In the genomic region with DNA sequence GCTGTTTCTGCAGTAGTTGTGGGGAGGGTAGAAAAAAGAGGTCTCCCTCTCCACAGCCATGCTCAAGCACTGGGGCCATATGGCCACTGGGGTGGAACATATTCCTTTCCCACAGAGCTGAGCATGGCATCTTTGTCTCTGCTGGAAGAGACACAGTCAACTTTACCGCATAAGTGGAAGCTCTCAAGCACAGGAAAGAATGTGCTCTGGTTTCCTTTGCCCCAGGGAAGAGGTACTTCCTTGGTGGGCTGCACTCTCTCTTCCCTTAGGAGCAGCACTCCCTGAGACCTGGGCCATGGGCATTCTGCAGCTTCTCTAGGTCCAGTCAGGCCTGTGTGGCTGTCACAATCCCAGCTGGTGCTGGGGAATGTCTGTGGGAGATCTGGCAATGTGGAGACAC, we compare ENCODE assay signal across 18 cellular contexts.
A peak's percentile ranks its signal among the peaks of the same experiment; 100 is the strongest.
DNase-seq lines count a peak whose midpoint lies in the region; ATAC-seq, FAIRE-seq and TF ChIP-seq lines count a peak whose summit lies in the region.
"Had no signal": no experiment of that assay in that cellular context is flagged by ENCODE, and none has a peak within 500 bp of the region (broad histone marks: within the 10 kb centered on the region; RNA-seq: fewer than 3 reads in every experiment).

No MANE protein-coding gene starts in this region.

- H3K9ac ChIP-seq in Loucy (ENCODE audit: low read depth, low read length, poor library complexity, severe bottlenecking) = no peak overlapping the region
- H3K9ac ChIP-seq: KMS-11 had no signal

- no peaks in the 10 kb centered on the region for H3K9me2 ChIP-seq in Loucy (replicated peaks; ENCODE audit: low read depth, low read length)

- H3K4me2 ChIP-seq in Loucy (ENCODE audit: low read depth, low read length, poor library complexity, severe bottlenecking) = no peak overlapping the region
- no peak overlapping the region for H3K4me2 ChIP-seq in osteoblast (ENCODE audit: insufficient read depth, low read length)
- H3K4me2 ChIP-seq: KMS-11 had no signal

- H3K27ac ChIP-seq in osteoblast (ENCODE audit: low read depth, low read length) = no peak overlapping the region
- H3K27ac ChIP-seq: KMS-11, SK-N-MC had no signal

- H3F3A ChIP-seq in Loucy (ENCODE audit: low read depth) = no peaks in the 10 kb centered on the region

- no peaks in the 10 kb centered on the region for H4K20me1 ChIP-seq in Loucy (ENCODE audit: insufficient read depth, low read length, poor library complexity, severe bottlenecking)
- H4K20me1 ChIP-seq in osteoblast (ENCODE audit: insufficient read depth, low read length) = no peaks in the 10 kb centered on the region

- no peaks in the 10 kb centered on the region; the same call in 1 of the 2 replicates for H3K9me3 ChIP-seq in Loucy (ENCODE audit: insufficient read depth, low read depth, low read length)
- no peaks in the 10 kb centered on the region for H3K9me3 ChIP-seq in osteoblast (ENCODE audit: low read depth, low read length)

- no peaks in the 10 kb centered on the region for H3K36me3 ChIP-seq in Loucy (ENCODE audit: insufficient read depth, low read length)
- H3K36me3 ChIP-seq in osteoblast (ENCODE audit: insufficient read depth, low read length) = no peaks in the 10 kb centered on the region

- H2AFZ ChIP-seq in Loucy (ENCODE audit: low read length) (0 out of 2 replicates have a peak overlapping the region, but pooled peaks have one; percentile 47), osteoblast (ENCODE audit: low read length) (peak overlapping the region; percentile 8)

- no peak for TF ChIP-seq CTCF in Loucy (conservative IDR thresholded peaks at IDR 0.05; ENCODE audit: low read length)
- no peak for TF ChIP-seq CTCF in osteoblast (IDR thresholded peaks at IDR 0.05; ENCODE audit: extremely low read depth, low read depth, low read length)

- H3K4me1 ChIP-seq in Loucy (ENCODE audit: insufficient read depth, low read length, poor library complexity, severe bottlenecking) (no peaks in the 10 kb centered on the region), osteoblast (ENCODE audit: insufficient read depth, low read length) (no peaks in the 10 kb centered on the region)

- DNase-seq in ELF-1 (ENCODE audit: low read depth, low spot score) (peak; percentile 18), left lobe of liver (ENCODE audit: low spot score) (peak; percentile 45), osteoblast (ENCODE audit: insufficient read length, low spot score, missing footprints) (no peak), GM12892 (ENCODE audit: insufficient read length) (no peak), dedifferentiated amniotic fluid mesenchymal stem cell (ENCODE audit: extremely low spot score) (no peak), OCI-M1 (lab: John Stamatoyannopoulos, UW) (no peak)
- DNase-seq: CD4-positive, CD25-positive, alpha-beta regulatory T cell; DMS79; NCI-H1694; NCI-H2081; NCI-H2171 treated with DMSO at 0.1 percent for 48 hours; NCI-H526; SHP77 treated with DMSO at 0.1 percent for 48 hours had no signal

- H3K4me3 ChIP-seq in Loucy (ENCODE audit: low read length, poor library complexity, severe bottlenecking) (no peak overlapping the region), osteoblast (ENCODE audit: insufficient read depth, low read length) (no peak overlapping the region)
- H3K4me3 ChIP-seq: SK-N-MC had no signal

- no peaks in the 10 kb centered on the region for H3K27me3 ChIP-seq in Loucy (ENCODE audit: insufficient read depth, low read length, poor library complexity, severe bottlenecking)
- no peaks in the 10 kb centered on the region for H3K27me3 ChIP-seq in osteoblast (ENCODE audit: insufficient read depth, low read length)

- no peak for FAIRE-seq in GM12892 (lab: Jason Lieb, UNC)
- FAIRE-seq: GM12891 had no signal

- TF ChIP-seq POLR2A in GM12892 (IDR thresholded peaks at IDR 0.05; ENCODE audit: low read depth, low read length) = no peak

- ATAC-seq in left lobe of liver (peak; percentile 13), GM18870 (IDR thresholded peaks at IDR 0.05; ENCODE audit: unreplicated experiment) (no peak)

- H3K79me2 ChIP-seq in Loucy (ENCODE audit: insufficient read depth, low read length) (no peaks in the 10 kb centered on the region), osteoblast (ENCODE audit: insufficient read depth, low read length) (no peaks in the 10 kb centered on the region)

Comparison
In these comparisons a context has a peak if more than half of its experiments do, and no peak if none do; other contexts are left out.
1. DNase-seq: peak in ELF-1 (single experiment) and left lobe of liver (single experiment); none in osteoblast (single experiment), GM12892 (single experiment), dedifferentiated amniotic fluid mesenchymal stem cell (single experiment) and OCI-M1 (single experiment).